ENCODE assay signal across 8 cellular contexts in the genomic region with DNA sequence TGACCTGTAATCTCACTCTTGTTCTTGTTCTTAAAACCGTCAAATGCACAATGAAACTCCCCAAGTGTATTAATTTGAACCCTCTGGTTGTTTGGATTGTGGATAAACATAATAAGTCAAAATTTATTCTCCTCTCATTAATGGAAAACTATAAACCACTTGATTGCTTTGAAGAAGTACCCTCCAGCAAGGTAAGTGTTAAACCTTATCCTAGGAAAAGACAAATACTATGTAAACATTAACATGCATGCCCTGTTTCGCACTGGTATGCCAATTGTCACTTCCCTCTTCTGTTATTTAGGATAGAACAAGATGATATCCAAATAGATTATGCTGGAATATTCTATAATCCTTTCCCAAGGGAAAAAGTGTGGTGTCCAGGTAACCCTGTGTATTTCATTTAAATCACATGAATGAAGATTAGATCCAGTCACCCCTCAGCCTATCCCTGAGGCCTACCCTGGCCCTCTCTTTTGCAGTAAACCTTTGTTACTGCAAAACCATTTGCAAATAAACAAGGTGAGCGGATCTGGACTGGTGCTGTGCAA. TPM values are rescaled to one million over a fixed set of nuclear protein-coding genes. Genes with fewer than 3 reads are reported as not detected.
DNase-seq lines count a peak whose midpoint lies in the region; ATAC-seq and TF ChIP-seq lines count a peak whose summit lies in the region.

No MANE protein-coding gene starts in this region.

- peak overlapping the region; percentile 53 for H3K18ac ChIP-seq in trophoblast cell (ENCODE audit: low read length)

- H3K9me2 ChIP-seq in DOHH2 (replicated peaks; ENCODE audit: control insufficient read depth, low read length) (no peaks in the 10 kb centered on the region), OCI-LY7 (ENCODE audit: insufficient read depth, low read length) (no peaks in the 10 kb centered on the region)

- no TSS peak for BruUV-seq in OCI-LY7 (replicated peaks; lab: Mats Ljungman, UMichigan)

- POLR2A ChIA-PET in OCI-LY7 (lab: Charles Lee) = interaction anchor here (0.7 to 1.3 kb wide), 4 partner anchors 40 to 259 kb away, joined by 3 to 10 read pairs (median 4); a partner anchor contains a TSS

- intact Hi-C loops in OCI-LY7 (cut with micrococcal nuclease; ENCODE audit: unreplicated experiment) (loop anchor here (2.0 to 5.0 kb wide), 2 partner anchors 57 to 141 kb away; a partner anchor contains a TSS), left colon (cut with DNase I, micrococcal nuclease) (no loop called here)

- 0 out of 2 replicates have a peak, but pooled peaks cover 3% of the 10 kb centered on the region for H3F3A ChIP-seq in DOHH2 (ENCODE audit: control insufficient read depth, insufficient read depth)

- H3K14ac ChIP-seq in trophoblast cell (ENCODE audit: low read length) = peak overlapping the region; percentile 75

- H4K91ac ChIP-seq in trophoblast cell (ENCODE audit: low read depth, low read length) = peak overlapping the region; percentile 90

- H3K27me3 ChIP-seq in DOHH2 (ENCODE audit: control insufficient read depth, low read length) (no peaks in the 10 kb centered on the region), trophoblast cell (ENCODE audit: insufficient read depth, low read length) (no peaks in the 10 kb centered on the region)

- ATAC-seq in GM19467 (IDR thresholded peaks at IDR 0.05; ENCODE audit: unreplicated experiment) = no peak
- no peak for ATAC-seq in left colon

- H2BK12ac ChIP-seq in trophoblast cell (ENCODE audit: low read length) = no peak overlapping the region

- H3K9me3 ChIP-seq in DOHH2 (ENCODE audit: control insufficient read depth, insufficient read depth, low read length) (peaks cover 4% of the 10 kb centered on the region; the same call in 1 of the 2 replicates), OCI-LY7 (ENCODE audit: low read length) (peaks cover 5% of the 10 kb centered on the region; the same call in 1 of the 2 replicates), trophoblast cell (ENCODE audit: insufficient read depth, low read depth, low read length) (no peaks in the 10 kb centered on the region)

- H3K9ac ChIP-seq in trophoblast cell (ENCODE audit: low read length) = peak overlapping the region; percentile 98

- H3K79me1 ChIP-seq in trophoblast cell (ENCODE audit: low read length) = peaks cover 11% of the 10 kb centered on the region

- H3K36me3 ChIP-seq in DOHH2 (ENCODE audit: control insufficient read depth, low read length) (peaks cover 37% of the 10 kb centered on the region), OCI-LY7 (ENCODE audit: insufficient read depth, low read length) (peaks cover 39% of the 10 kb centered on the region), trophoblast cell (ENCODE audit: control insufficient read depth in 1 of 2, insufficient read depth in 2 of 2, low read length in 2 of 2) (peaks cover 2% of the 10 kb centered on the region in 2 experiments)

- DNase-seq in OCI-LY7 (ENCODE audit: low spot score) (no peak), epithelial cell of esophagus (ENCODE audit: low read depth) (no peak), trophoblast cell (no peak), left colon (no peak), NOMO-1 treated with dmso at 0.1 percent for 144 hours (lab: John Stamatoyannopoulos, UW; ENCODE audit: unreplicated experiment) (no peak), dermis blood vessel endothelial cell (no peak)

- H4K20me1 ChIP-seq in DOHH2 (ENCODE audit: control insufficient read depth, insufficient read depth, low read depth, low read length) = no peaks in the 10 kb centered on the region
- H4K20me1 ChIP-seq in OCI-LY7 (ENCODE audit: insufficient read depth, low read length) = no peaks in the 10 kb centered on the region

- no CpG with 5 or more reads among the region's 3 CpGs for WGBS in trophoblast cell (ENCODE audit: extremely low coverage, insufficient coverage, insufficient read length)

- CTCF ChIA-PET in OCI-LY7 (lab: Charles Lee; ENCODE audit: unreplicated experiment) = interaction anchor here (1.7 kb wide), 1 partner anchor 134 kb away, joined by 3 read pairs; no protein-coding TSS in a partner anchor

- H3K4me2 ChIP-seq in DOHH2 (ENCODE audit: low read length) = peak overlapping the region; percentile 99
- H3K4me2 ChIP-seq in OCI-LY7 (ENCODE audit: low read length) = peak overlapping the region; percentile 91
- H3K4me2 ChIP-seq in trophoblast cell (ENCODE audit: low read length) = peak overlapping the region; percentile 94

- H3K79me2 ChIP-seq in DOHH2 (ENCODE audit: control insufficient read depth, low read length) (peaks cover 43% of the 10 kb centered on the region), OCI-LY7 (ENCODE audit: insufficient read depth, low read depth, low read length) (peaks cover 14% of the 10 kb centered on the region; the same call in 1 of the 2 replicates), trophoblast cell (ENCODE audit: control insufficient read depth, insufficient read depth, low read length, poor library complexity) (peaks cover 10% of the 10 kb centered on the region)

- no peak overlapping the region for H3K23ac ChIP-seq in trophoblast cell (ENCODE audit: low read length)

- peak overlapping the region; percentile 60; the same call in 1 of the 2 replicates for H2AFZ ChIP-seq in OCI-LY7 (ENCODE audit: low read length)
- H2AFZ ChIP-seq in trophoblast cell (ENCODE audit: insufficient read depth, low read length, poor library complexity) = peak overlapping the region; percentile 42

- H4K8ac ChIP-seq in trophoblast cell (ENCODE audit: low read depth, low read length) = peak overlapping the region; percentile 61

- peak overlapping the region; percentile 54 for H2BK120ac ChIP-seq in trophoblast cell (ENCODE audit: insufficient read depth, low read length, poor library complexity)

- H4K12ac ChIP-seq in trophoblast cell (ENCODE audit: low read depth, low read length) = peak overlapping the region; percentile 78

- no peak for TF ChIP-seq CTCF in DOHH2 (IDR thresholded peaks at IDR 0.05; ENCODE audit: low read depth, low read length, poor library complexity, severe bottlenecking)
- no peak for TF ChIP-seq CTCF in OCI-LY7 (conservative IDR thresholded peaks at IDR 0.05; ENCODE audit: low read length)
- no peak for TF ChIP-seq CTCF in epithelial cell of esophagus (IDR thresholded peaks at IDR 0.05; ENCODE audit: insufficient read depth, low read depth, low read length, missing control alignments)

- H2AK5ac ChIP-seq in trophoblast cell (ENCODE audit: low read length) = peak overlapping the region; percentile 31

- H3K27ac ChIP-seq in DOHH2 (ENCODE audit: low read depth, low read length) = peak overlapping the region; percentile 55; the same call in 1 of the 2 replicates
- H3K27ac ChIP-seq in OCI-LY7 (ENCODE audit: low read depth, low read length, poor library complexity, severe bottlenecking) = peak overlapping the region; percentile 57
- peak overlapping the region; percentile 91 for H3K27ac ChIP-seq in trophoblast cell (ENCODE audit: low read depth, low read length)

- H3K4me1 ChIP-seq in DOHH2 (ENCODE audit: control insufficient read depth, low read length) (peaks cover 44% of the 10 kb centered on the region), OCI-LY7 (ENCODE audit: insufficient read depth, low read length, poor library complexity, severe bottlenecking) (peaks cover 33% of the 10 kb centered on the region), trophoblast cell (ENCODE audit: control insufficient read depth in 1 of 2, insufficient read depth in 2 of 2, low read length in 2 of 2) (no peaks in the 10 kb centered on the region)

- H2BK5ac ChIP-seq in trophoblast cell (ENCODE audit: low read depth, low read length, poor library complexity) = peak overlapping the region; percentile 51

- H3K4me3 ChIP-seq in DOHH2 (ENCODE audit: low read length) = peak overlapping the region; percentile 96
- H3K4me3 ChIP-seq in OCI-LY7 (ENCODE audit: low read depth, low read length, poor library complexity, severe bottlenecking) = peak overlapping the region; percentile 81
- peak overlapping the region; percentile 60 for H3K4me3 ChIP-seq in epithelial cell of esophagus (ENCODE audit: low read length)
- H3K4me3 ChIP-seq in trophoblast cell (ENCODE audit: low read depth, low read length) = peak overlapping the region; percentile 88

- H3K4ac ChIP-seq in trophoblast cell (ENCODE audit: low read depth, low read length) = peak overlapping the region; percentile 46

RNA-seq across cellular contexts. Expression of a gene that starts 1.3 kb away (rescaled TPM):
- total RNA-seq in OCI-LY7 (2014; rRNA removed; shearing (Covaris generic)) = 19.2 and 20.0 TPM in 2 replicates
- total RNA-seq in OCI-LY7 (2022) (22.1 and 26.2 TPM in 2 replicates), left colon (100 to 1,000 TPM in 1 of 2 donors, 10 to 100 TPM in 1; 64.3 to 105 TPM), dermis blood vessel endothelial cell (50.9 and 68.4 TPM in 2 replicates)
- polyA plus RNA-seq in trophoblast cell (2013) = 45.0 and 46.2 TPM in 2 replicates

RNA-seq across cellular contexts. Expression of a gene that starts 40.1 kb away (rescaled TPM):
- 34.7 and 35.7 TPM in 2 replicates for total RNA-seq in OCI-LY7 (2014; rRNA removed; shearing (Covaris generic))
- total RNA-seq in OCI-LY7 (2022) = 41.9 and 48.2 TPM in 2 replicates
- polyA plus RNA-seq in trophoblast cell (2013) = 17.5 and 18.4 TPM in 2 replicates
- 10 to 100 TPM; 14.4 to 14.7 TPM for total RNA-seq in left colon
- total RNA-seq in dermis blood vessel endothelial cell = 23.5 and 30.9 TPM in 2 replicates

RNA-seq across cellular contexts. Expression of a gene that starts 57.0 kb away (rescaled TPM):
- total RNA-seq in OCI-LY7 (2014; rRNA removed; shearing (Covaris generic)) = 2,658 and 2,982 TPM in 2 replicates
- total RNA-seq in OCI-LY7 (2022) (2,524 and 2,654 TPM in 2 replicates), left colon (100 to 1,000 TPM; 894 to 955 TPM), dermis blood vessel endothelial cell (926 and 1,911 TPM in 2 replicates)
- 2,783 and 2,826 TPM in 2 replicates for polyA plus RNA-seq in trophoblast cell (2013)
